ENCODE assay signal across 1 cellular context in genomic region chr19:47437500-47437899, GRCh38.
TF ChIP-seq lines count a peak whose summit lies in the region.

No MANE protein-coding gene starts in this region.

TF ChIP-seq in K562, 482 proteins besides CTCF, POLR2A, EP300 and RAD21 (continued from another document):
- TF ChIP-seq GTF3C2 (IDR thresholded peaks at IDR 0.05; ENCODE audit: borderline replicate concordance, extremely low read depth, insufficient read length), result no peak
- TF ChIP-seq MIER1 (IDR thresholded peaks at IDR 0.05; ENCODE audit: low read depth), result peak; percentile 91
- TF ChIP-seq ZBTB7A (IDR thresholded peaks at IDR 0.05; ENCODE audit: borderline replicate concordance, control insufficient read depth, low read depth, low read length), result peak; percentile 59; the same call in 1 of the 2 replicates
- peak; percentile 95 for TF ChIP-seq EHMT2 (IDR thresholded peaks at IDR 0.05)
- TF ChIP-seq REST (CRISPR knock-in tag; IDR thresholded peaks at IDR 0.05; ENCODE audit: low read depth), result peak; percentile 88
